8 cellular contexts compared by ENCODE assay signal in genomic region chr17:57892146-57892819, GRCh38. TPM values are rescaled to one million over a fixed set of nuclear protein-coding genes. Genes with fewer than 3 reads are reported as not detected.
DNase-seq lines count a peak whose midpoint lies in the region; ATAC-seq and TF ChIP-seq lines count a peak whose summit lies in the region.

No MANE protein-coding gene starts in this region.

- TF ChIP-seq CTCF in fibroblast of pulmonary artery (IDR thresholded peaks at IDR 0.05; ENCODE audit: low read length, missing control alignments) (no peak), nephron progenitor cell (IDR thresholded peaks at IDR 0.05) (peak; percentile 89)

- H3K4me1 Mint-ChIP-seq in nephron progenitor cell, result peaks cover 74% of the 10 kb centered on the region
- H3K4me1 Mint-ChIP-seq in stimulated activated naive B cell treated with anti-CD40 and anti-IgM and Interleukin-4, amounts not matched to agents 10 μg/mL and 1 μg/mL and 100 μg/mL, for 72 hours, result peaks cover 4 to 10% of the 10 kb centered on the region in 2 donors

- H3K9me3 Mint-ChIP-seq in nephron progenitor cell, result no peaks in the 10 kb centered on the region
- no peaks in the 10 kb centered on the region for H3K9me3 Mint-ChIP-seq in stimulated activated naive B cell treated with anti-CD40 and anti-IgM and Interleukin-4, amounts not matched to agents 10 μg/mL and 1 μg/mL and 100 μg/mL, for 72 hours

- H3K27me3 Mint-ChIP-seq in nephron progenitor cell (ENCODE audit: low read depth, poor library complexity), result peaks cover 4% of the 10 kb centered on the region
- H3K27me3 Mint-ChIP-seq in stimulated activated naive B cell treated with anti-CD40 and anti-IgM and Interleukin-4, amounts not matched to agents 10 μg/mL and 1 μg/mL and 100 μg/mL, for 72 hours, result peaks cover 28 to 40% of the 10 kb centered on the region in 2 donors

- DNase-seq in G401 (ENCODE audit: low spot score), result peak; percentile 82
- peak; percentile 95 for DNase-seq in HuH-7 (ENCODE audit: low spot score)
- DNase-seq in RPMI8226, result peak; percentile 80
- DNase-seq in activated T-helper 9 cell treated with anti-CD3 and anti-CD28 coated beads, Interleukin-2, amount 50 U/mL, for 16 hours (ENCODE audit: low read depth), result peak; percentile 64
- peak; percentile 92 for DNase-seq in fibroblast of pulmonary artery (ENCODE audit: low read depth)
- peak; percentile 88 for DNase-seq in nephron progenitor cell
- peak; percentile 61 for DNase-seq in stimulated activated naive B cell treated with anti-CD40 and anti-IgM and Interleukin-4, amounts not matched to agents 10 μg/mL and 1 μg/mL and 100 μg/mL, for 72 hours

- H3K36me3 Mint-ChIP-seq in nephron progenitor cell (ENCODE audit: low read depth), result no peaks in the 10 kb centered on the region
- H3K36me3 Mint-ChIP-seq in stimulated activated naive B cell treated with anti-CD40 and anti-IgM and Interleukin-4, amounts not matched to agents 10 μg/mL and 1 μg/mL and 100 μg/mL, for 72 hours, result no peaks in the 10 kb centered on the region

- no peak overlapping the region for H3K4me3 ChIP-seq in fibroblast of pulmonary artery (replicated peaks; ENCODE audit: low read depth, low read length)

- ATAC-seq in stimulated activated naive B cell treated with anti-CD40 and anti-IgM and Interleukin-4, amounts not matched to agents 10 μg/mL and 1 μg/mL and 100 μg/mL, for 72 hours (replicated peaks), result peak; percentile 84 to 90
- no peak for ATAC-seq in GM19395 (IDR thresholded peaks at IDR 0.05; ENCODE audit: unreplicated experiment)

- H3K27ac Mint-ChIP-seq in nephron progenitor cell, result peak overlapping the region; percentile 100
- H3K27ac Mint-ChIP-seq in stimulated activated naive B cell treated with anti-CD40 and anti-IgM and Interleukin-4, amounts not matched to agents 10 μg/mL and 1 μg/mL and 100 μg/mL, for 72 hours, result no peak overlapping the region

- H3K4me3 Mint-ChIP-seq in nephron progenitor cell, result peak overlapping the region; percentile 74
- H3K4me3 Mint-ChIP-seq in stimulated activated naive B cell treated with anti-CD40 and anti-IgM and Interleukin-4, amounts not matched to agents 10 μg/mL and 1 μg/mL and 100 μg/mL, for 72 hours, result no peak overlapping the region

- in situ Hi-C loops in G401 (cut with HindIII; ENCODE audit: low sequenced_read_pairs), result no loop called here

RNA-seq across cellular contexts. Expression of gene MRPS23, which starts 42.4 kb away (rescaled TPM):
- 39.2 and 60.7 TPM in 2 replicates for total RNA-seq in G401 (2014; rRNA removed; shearing (Covaris generic))
